ENCODE assay signal across 8 cellular contexts in genomic region chr12:131949431-131950181, GRCh38. TPM values are rescaled to one million over a fixed set of nuclear protein-coding genes. Genes with fewer than 3 reads are reported as not detected.
A peak's percentile ranks its signal among the peaks of the same experiment; 100 is the strongest.
DNase-seq lines count a peak whose midpoint lies in the region; ATAC-seq, FAIRE-seq and TF ChIP-seq lines count a peak whose summit lies in the region.

EP400 (plus strand) TSS chr12:131949942; CDS start chr12:131960620, 10,678 bp downstream.

- DNase-seq in GM18507 (ENCODE audit: extremely low spot score, insufficient read length, low read depth) (peak; percentile 95), NCI-H2081 (lab: John Stamatoyannopoulos, UW) (peak; percentile 92 to 96), T1000 (lab: John Stamatoyannopoulos, UW) (peak; percentile 73), astrocyte of the spinal cord (ENCODE audit: low read depth, low spot score) (peak; percentile 93), hypothalamus (lab: John Stamatoyannopoulos, UW) (peak; percentile 5 to 95 (median 87)), sciatic nerve (ENCODE audit: low spot score) (peak; percentile 98)

- ATAC-seq in HG02981 (IDR thresholded peaks at IDR 0.05; ENCODE audit: unreplicated experiment) (peak; percentile 90), sciatic nerve (peak; percentile 99), HG03378 (IDR thresholded peaks at IDR 0.05; ENCODE audit: unreplicated experiment) (no peak)

- peak within 1 kb of the TSS; percentile 90 for H3K4me3 ChIP-seq in astrocyte of the spinal cord (ENCODE audit: low read depth, low read length)

- peak; percentile 21 for TF ChIP-seq CTCF in astrocyte of the spinal cord (IDR thresholded peaks at IDR 0.05; ENCODE audit: low read depth, low read length)

- FAIRE-seq in GM18507 (lab: Jason Lieb, UNC) = peak; percentile 87

- intact Hi-C loops in sciatic nerve (cut with DNase I) = loop anchor here (1.0 kb wide), 1 partner anchor 21 kb away; no protein-coding TSS in a partner anchor

- in situ Hi-C loops in astrocyte of the spinal cord (cut with HindIII; ENCODE audit: low sequenced_read_pairs) = no loop called here

RNA-seq across cellular contexts. Expression of gene EP400, which starts in this region (rescaled TPM):
- 56.9 TPM for total RNA-seq in sciatic nerve
